Comparison of ENCODE assay signal across 8 cellular contexts in the genomic region with DNA sequence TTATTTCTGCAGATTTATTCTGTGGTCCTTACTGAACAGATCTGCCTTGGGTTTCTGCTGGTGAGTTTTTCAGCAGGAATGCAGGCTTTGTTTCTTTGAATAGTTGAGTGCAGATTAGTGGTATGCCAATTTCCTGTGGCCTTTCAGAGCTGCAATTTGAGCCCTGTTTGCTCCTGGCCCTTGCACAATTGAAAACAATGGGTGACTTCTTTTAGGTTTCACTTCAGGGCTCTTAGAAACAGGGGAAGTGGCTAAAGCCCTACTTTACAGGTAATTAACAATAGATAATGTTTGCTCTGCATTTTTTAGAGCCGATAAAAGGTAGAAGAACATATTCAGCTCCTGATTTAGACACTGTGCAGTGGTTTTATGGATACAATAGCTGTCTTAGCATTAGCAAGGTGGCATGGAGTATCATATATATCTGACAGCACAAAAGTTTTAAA. TPM values are rescaled to one million over a fixed set of nuclear protein-coding genes. Genes with fewer than 3 reads are reported as not detected.
DNase-seq lines count a peak whose midpoint lies in the region; ATAC-seq and TF ChIP-seq lines count a peak whose summit lies in the region.

No MANE protein-coding gene starts in this region.

- no peaks in the 10 kb centered on the region for H3K27me3 ChIP-seq in GM23338 (ENCODE audit: insufficient read depth)
- H3K27me3 ChIP-seq in endodermal cell (ENCODE audit: control insufficient read depth, insufficient read depth, low read length, poor library complexity, severe bottlenecking): no peaks in the 10 kb centered on the region

- H3K4me3 ChIP-seq in GM23338 (peak overlapping the region; percentile 25; the same call in 1 of the 2 replicates), endodermal cell (ENCODE audit: low read length) (peak overlapping the region; percentile 62)

- no peaks in the 10 kb centered on the region for H3K36me3 Mint-ChIP-seq in GM23338 (ENCODE audit: low read depth)
- no peaks in the 10 kb centered on the region for H3K36me3 Mint-ChIP-seq in endodermal cell (ENCODE audit: low read depth)

- peaks cover 8% of the 10 kb centered on the region for H3K27me3 Mint-ChIP-seq in GM23338 (ENCODE audit: insufficient read depth, low read depth, poor library complexity)
- H3K27me3 Mint-ChIP-seq in endodermal cell (ENCODE audit: insufficient read depth): no peaks in the 10 kb centered on the region

- H3K4me1 ChIP-seq in GM23338 (ENCODE audit: insufficient read depth): peaks cover 34% of the 10 kb centered on the region
- peaks cover 7% of the 10 kb centered on the region for H3K4me1 ChIP-seq in endodermal cell (ENCODE audit: control insufficient read depth, insufficient read depth, low read length)

- peak; percentile 38 for TF ChIP-seq RAD21 in Ishikawa (IDR thresholded peaks at IDR 0.05; ENCODE audit: low read depth)

- H3K4me1 Mint-ChIP-seq in GM23338 (peaks cover 34% of the 10 kb centered on the region), endodermal cell (peaks cover 42% of the 10 kb centered on the region)

- H3K36me3 ChIP-seq in GM23338 (ENCODE audit: insufficient read depth) (no peaks in the 10 kb centered on the region), endodermal cell (ENCODE audit: control insufficient read depth, insufficient read depth, low read length) (no peaks in the 10 kb centered on the region)

- H3K9me2 ChIP-seq in GM23338 (ENCODE audit: insufficient read depth): no peaks in the 10 kb centered on the region

- no peaks in the 10 kb centered on the region for H3K9me3 Mint-ChIP-seq in GM23338
- H3K9me3 Mint-ChIP-seq in endodermal cell: peaks cover 4% of the 10 kb centered on the region

- peaks cover 7% of the 10 kb centered on the region for H3K9me3 ChIP-seq in endodermal cell (ENCODE audit: control insufficient read depth, low read length)

- H3K4me3 Mint-ChIP-seq in GM23338 (peak overlapping the region; percentile 27), endodermal cell (peak overlapping the region; percentile 26)

- WGBS in endodermal cell (ENCODE audit: insufficient coverage in 1 of 2, insufficient read length in 1 of 2), 2 experiments: 0% methylated on average over 1 of the region's 1 CpG

- H2AFZ ChIP-seq in GM23338: no peak overlapping the region

- DNase-seq in GF-D8 (lab: John Stamatoyannopoulos, UW): peak; percentile 83
- DNase-seq in GM23338 (ENCODE audit: low spot score): peak; percentile 93
- peak; percentile 88 for DNase-seq in RPMI7951 (ENCODE audit: low read depth)
- peak; percentile 87 for DNase-seq in endodermal cell
- peak; percentile 87 for DNase-seq in myocyte (ENCODE audit: low read depth)
- no peak for DNase-seq in GM19238 (ENCODE audit: insufficient read length, low spot score)
- DNase-seq in activated CD4-positive, alpha-beta T cell treated with anti-CD3 and anti-CD28 coated beads for 1 hour: no peak

- H3F3A ChIP-seq in GM23338 (replicated peaks; ENCODE audit: low read depth): no peaks in the 10 kb centered on the region

- peak overlapping the region; percentile 6 for H3K9ac ChIP-seq in endodermal cell (ENCODE audit: extremely low read depth, low read length, poor library complexity, severe bottlenecking)

- H3K27ac Mint-ChIP-seq in GM23338 (peak overlapping the region; percentile 85), endodermal cell (peak overlapping the region; percentile 71)

- H3K79me2 ChIP-seq in GM23338 (replicated peaks; ENCODE audit: insufficient read depth): no peaks in the 10 kb centered on the region

- peak; percentile 98 for ATAC-seq in GM23338

- H3K4me2 ChIP-seq in GM23338: peak overlapping the region; percentile 56

- TF ChIP-seq CTCF in GM23338 (conservative IDR thresholded peaks at IDR 0.05; ENCODE audit: low read depth in 2 of 2) (no peak), endodermal cell (conservative IDR thresholded peaks at IDR 0.05) (no peak)

- H3K27ac ChIP-seq in GM23338 (ENCODE audit: low read depth) (peak overlapping the region; percentile 93), endodermal cell (ENCODE audit: low read depth, low read length) (peak overlapping the region; percentile 82)

- TF ChIP-seq EP300 in Ishikawa (IDR thresholded peaks at IDR 0.05; ENCODE audit: borderline replicate concordance): peak; percentile 100

- H4K20me1 ChIP-seq in GM23338 (replicated peaks; ENCODE audit: insufficient read depth): no peaks in the 10 kb centered on the region

TF ChIP-seq in Ishikawa, 13 proteins besides CTCF, POLR2A, EP300 and RAD21:
- TF ChIP-seq TEAD4 (IDR thresholded peaks at IDR 0.05): peak; percentile 98
- TF ChIP-seq TAF1 (IDR thresholded peaks at IDR 0.05; ENCODE audit: low read depth): no peak
- peak; percentile 99 for TF ChIP-seq CEBPB (IDR thresholded peaks at IDR 0.05)
- TF ChIP-seq EGR1 (IDR thresholded peaks at IDR 0.05): no peak
- TF ChIP-seq NFIC (IDR thresholded peaks at IDR 0.05): peak; percentile 95
- peak; percentile 98 for TF ChIP-seq FOXM1 (IDR thresholded peaks at IDR 0.05; ENCODE audit: borderline replicate concordance, low read depth)
- peak; percentile 32; the same call in 1 of the 2 replicates for TF ChIP-seq YY1 (IDR thresholded peaks at IDR 0.05; ENCODE audit: low read depth)
- TF ChIP-seq, protein P1, sequence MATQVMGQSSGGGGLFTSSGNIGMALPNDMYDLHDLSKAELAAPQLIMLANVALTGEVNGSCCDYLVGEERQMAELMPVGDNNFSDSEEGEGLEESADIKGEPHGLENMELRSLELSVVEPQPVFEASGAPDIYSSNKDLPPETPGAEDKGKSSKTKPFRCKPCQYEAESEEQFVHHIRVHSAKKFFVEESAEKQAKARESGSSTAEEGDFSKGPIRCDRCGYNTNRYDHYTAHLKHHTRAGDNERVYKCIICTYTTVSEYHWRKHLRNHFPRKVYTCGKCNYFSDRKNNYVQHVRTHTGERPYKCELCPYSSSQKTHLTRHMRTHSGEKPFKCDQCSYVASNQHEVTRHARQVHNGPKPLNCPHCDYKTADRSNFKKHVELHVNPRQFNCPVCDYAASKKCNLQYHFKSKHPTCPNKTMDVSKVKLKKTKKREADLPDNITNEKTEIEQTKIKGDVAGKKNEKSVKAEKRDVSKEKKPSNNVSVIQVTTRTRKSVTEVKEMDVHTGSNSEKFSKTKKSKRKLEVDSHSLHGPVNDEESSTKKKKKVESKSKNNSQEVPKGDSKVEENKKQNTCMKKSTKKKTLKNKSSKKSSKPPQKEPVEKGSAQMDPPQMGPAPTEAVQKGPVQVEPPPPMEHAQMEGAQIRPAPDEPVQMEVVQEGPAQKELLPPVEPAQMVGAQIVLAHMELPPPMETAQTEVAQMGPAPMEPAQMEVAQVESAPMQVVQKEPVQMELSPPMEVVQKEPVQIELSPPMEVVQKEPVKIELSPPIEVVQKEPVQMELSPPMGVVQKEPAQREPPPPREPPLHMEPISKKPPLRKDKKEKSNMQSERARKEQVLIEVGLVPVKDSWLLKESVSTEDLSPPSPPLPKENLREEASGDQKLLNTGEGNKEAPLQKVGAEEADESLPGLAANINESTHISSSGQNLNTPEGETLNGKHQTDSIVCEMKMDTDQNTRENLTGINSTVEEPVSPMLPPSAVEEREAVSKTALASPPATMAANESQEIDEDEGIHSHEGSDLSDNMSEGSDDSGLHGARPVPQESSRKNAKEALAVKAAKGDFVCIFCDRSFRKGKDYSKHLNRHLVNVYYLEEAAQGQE (IDR thresholded peaks at IDR 0.05; ENCODE audit: low read depth): no peak; the same call in 1 of the 2 replicates
- TF ChIP-seq, protein P2, sequence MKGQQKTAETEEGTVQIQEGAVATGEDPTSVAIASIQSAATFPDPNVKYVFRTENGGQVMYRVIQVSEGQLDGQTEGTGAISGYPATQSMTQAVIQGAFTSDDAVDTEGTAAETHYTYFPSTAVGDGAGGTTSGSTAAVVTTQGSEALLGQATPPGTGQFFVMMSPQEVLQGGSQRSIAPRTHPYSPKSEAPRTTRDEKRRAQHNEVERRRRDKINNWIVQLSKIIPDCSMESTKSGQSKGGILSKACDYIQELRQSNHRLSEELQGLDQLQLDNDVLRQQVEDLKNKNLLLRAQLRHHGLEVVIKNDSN (IDR thresholded peaks at IDR 0.05): 0 out of 2 replicates have a peak, but pooled peaks have one; percentile 38
- TF ChIP-seq, protein P3, sequence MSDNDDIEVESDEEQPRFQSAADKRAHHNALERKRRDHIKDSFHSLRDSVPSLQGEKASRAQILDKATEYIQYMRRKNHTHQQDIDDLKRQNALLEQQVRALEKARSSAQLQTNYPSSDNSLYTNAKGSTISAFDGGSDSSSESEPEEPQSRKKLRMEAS (IDR thresholded peaks at IDR 0.05): peak; percentile 66; the same call in 1 of the 2 replicates
- TF ChIP-seq CREB1 (IDR thresholded peaks at IDR 0.05; ENCODE audit: low read depth): no peak
- peak; percentile 99 for TF ChIP-seq TCF12 (IDR thresholded peaks at IDR 0.05; ENCODE audit: low read depth)

RNA-seq across cellular contexts. Expression of a gene that starts 21.9 kb away (rescaled TPM):
- 62.8 and 67.2 TPM in 2 replicates for total RNA-seq in GM23338 (2014; rRNA removed; shearing (Covaris generic))
- polyA plus RNA-seq in GM23338 (2016; fragmentation: Nextera tagmentation; extraction: Ambion mirVana): 103 and 110 TPM in 2 replicates
- 14.6 and 14.8 TPM in 2 replicates for total RNA-seq in RPMI7951 (2014; rRNA removed; shearing (Covaris generic))
- 10 to 100 TPM in 1 of 2 donors, 1 to 10 TPM in 1; 9.1 to 18.5 TPM for total RNA-seq in endodermal cell
- 43.0 TPM for polyA plus RNA-seq in endodermal cell (2013, experiment 1 of 2)
- polyA plus RNA-seq in endodermal cell (2013, experiment 2 of 2): 53.3 TPM
- 14.8 and 19.8 TPM in 2 replicates for total RNA-seq in myocyte
- polyA plus RNA-seq in myocyte (2012): 2.8 TPM

Comparison
In these comparisons a context has a peak if more than half of its experiments do, and no peak if none do; other contexts are left out.
1. DNase-seq: peak in GF-D8 (single experiment), GM23338 (single experiment), RPMI7951 (single experiment), endodermal cell (single experiment) and myocyte (single experiment); none in GM19238 (single experiment) and activated CD4-positive, alpha-beta T cell treated with anti-CD3 and anti-CD28 coated beads for 1 hour (single experiment).